ENCODE assay signal across 8 cellular contexts in genomic region chr2:177551989-177552413, GRCh38.
DNase-seq lines count a peak whose midpoint lies in the region; ATAC-seq and TF ChIP-seq lines count a peak whose summit lies in the region.

No MANE protein-coding gene starts in this region.

- CTCF ChIA-PET in activated CD8-positive, alpha-beta memory T cell treated with anti-CD3 and anti-CD28 coated beads, Interleukin-2, amount 10 ng/mL, durations not matched to agents 7 days and 5 days (lab: Charles Lee): interaction anchor here (0.7 to 1.2 kb wide), 2 partner anchors 182 to 914 kb away, joined by 3 to 4 read pairs; no protein-coding TSS in a partner anchor
- CTCF ChIA-PET in T-cell (lab: Charles Lee): no interaction called here

- H3K27ac Mint-ChIP-seq in activated CD8-positive, alpha-beta memory T cell treated with anti-CD3 and anti-CD28 coated beads, Interleukin-2, amount 10 ng/mL, durations not matched to agents 7 days and 5 days: peak overlapping the region; percentile 96
- H3K27ac Mint-ChIP-seq in T-cell: peak overlapping the region; percentile 100

- no peaks in the 10 kb centered on the region for H3K9me3 Mint-ChIP-seq in activated CD8-positive, alpha-beta memory T cell treated with anti-CD3 and anti-CD28 coated beads, Interleukin-2, amount 10 ng/mL, durations not matched to agents 7 days and 5 days (ENCODE audit: low read depth)
- peaks cover 0 to 7% (median 5%) of the 10 kb centered on the region in 3 donors for H3K9me3 Mint-ChIP-seq in T-cell

- peak overlapping the region; percentile 98 for H3K4me3 Mint-ChIP-seq in activated CD8-positive, alpha-beta memory T cell treated with anti-CD3 and anti-CD28 coated beads, Interleukin-2, amount 10 ng/mL, durations not matched to agents 7 days and 5 days
- H3K4me3 Mint-ChIP-seq in T-cell: peak overlapping the region; percentile 96 to 99 (median 97)

- peak overlapping the region; percentile 91 for H3K4me3 ChIP-seq in fibroblast of the aortic adventitia (ENCODE audit: low read depth, low read length)

- peaks cover 32% of the 10 kb centered on the region for H3K4me1 Mint-ChIP-seq in activated CD8-positive, alpha-beta memory T cell treated with anti-CD3 and anti-CD28 coated beads, Interleukin-2, amount 10 ng/mL, durations not matched to agents 7 days and 5 days
- H3K4me1 Mint-ChIP-seq in T-cell: peaks cover 12 to 19% (median 16%) of the 10 kb centered on the region in 3 donors

- no peak for ATAC-seq in activated CD8-positive, alpha-beta memory T cell treated with anti-CD3 and anti-CD28 coated beads, Interleukin-2, amount 10 ng/mL, durations not matched to agents 7 days and 5 days
- ATAC-seq in T-cell (replicated peaks in 1 of 4): no peak
- no peak for ATAC-seq in HG03354 (IDR thresholded peaks at IDR 0.05; ENCODE audit: poor library complexity, severe bottlenecking, unreplicated experiment)

- H3K36me3 Mint-ChIP-seq in activated CD8-positive, alpha-beta memory T cell treated with anti-CD3 and anti-CD28 coated beads, Interleukin-2, amount 10 ng/mL, durations not matched to agents 7 days and 5 days: peaks cover 2% of the 10 kb centered on the region
- H3K36me3 Mint-ChIP-seq in T-cell: peaks cover 3% of the 10 kb centered on the region

- no peak for DNase-seq in activated CD8-positive, alpha-beta memory T cell treated with anti-CD3 and anti-CD28 coated beads, Interleukin-2, amount 10 ng/mL, durations not matched to agents 7 days and 5 days
- DNase-seq in activated CD8-positive, alpha-beta memory T cell treated with anti-CD3 and anti-CD28 coated beads, Interleukin-2, amount 50 U/mL, for 4 hours: no peak
- DNase-seq in T-cell: peak in 1 of 34 experiments; percentile 1
- DNase-seq in fibroblast of the aortic adventitia (ENCODE audit: low read depth): peak; percentile 23
- peak; percentile 49 for DNase-seq in occipital lobe (lab: John Stamatoyannopoulos, UW)
- DNase-seq in HCEC 1CT: no peak
- no peak for DNase-seq in GF-D8 (lab: John Stamatoyannopoulos, UW)

- POLR2A ChIA-PET in T-cell (lab: Charles Lee): interaction anchor here in 1 of 2 donors (0.6 to 1.9 kb wide), 2 partner anchors 288 to 398 kb away, joined by 3 to 10 read pairs; partner anchors contain the start of gene NFE2L2

- H3K27me3 Mint-ChIP-seq in activated CD8-positive, alpha-beta memory T cell treated with anti-CD3 and anti-CD28 coated beads, Interleukin-2, amount 10 ng/mL, durations not matched to agents 7 days and 5 days: no peaks in the 10 kb centered on the region
- H3K27me3 Mint-ChIP-seq in T-cell: peaks cover 0 to 4% of the 10 kb centered on the region in 2 donors

- TF ChIP-seq CTCF in fibroblast of the aortic adventitia (IDR thresholded peaks at IDR 0.05; ENCODE audit: insufficient read depth, low read length): no peak

Comparison
In these comparisons a context has a peak if more than half of its experiments do, and no peak if none do; other contexts are left out.
1. DNase-seq: peak in fibroblast of the aortic adventitia (single experiment) and occipital lobe (single experiment); none in activated CD8-positive, alpha-beta memory T cell treated with anti-CD3 and anti-CD28 coated beads, Interleukin-2, amount 10 ng/mL, durations not matched to agents 7 days and 5 days (single experiment), activated CD8-positive, alpha-beta memory T cell treated with anti-CD3 and anti-CD28 coated beads, Interleukin-2, amount 50 U/mL, for 4 hours (single experiment), HCEC 1CT (single experiment) and GF-D8 (single experiment).